ENCODE assay signal across 19 cellular contexts in the genomic region with DNA sequence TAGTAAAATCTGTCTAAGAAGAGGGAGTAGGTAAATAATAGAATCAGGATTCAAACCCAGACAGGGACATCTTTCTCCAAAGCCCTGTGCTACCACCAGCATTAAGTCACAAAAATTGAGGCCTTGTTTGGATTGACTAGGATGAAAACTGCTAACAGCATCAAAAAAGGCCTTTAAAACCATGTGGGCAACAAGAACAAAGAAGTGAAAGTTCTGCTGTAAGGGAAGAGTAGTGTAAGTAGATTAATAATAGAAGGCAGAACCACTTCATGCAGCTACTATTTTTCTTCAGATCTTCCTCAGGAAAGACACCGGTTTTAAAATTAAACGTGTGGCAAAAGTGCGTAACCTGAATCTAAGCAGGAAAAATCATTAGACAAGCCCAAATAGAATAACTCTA. TPM values are rescaled to one million over a fixed set of nuclear protein-coding genes. Genes with fewer than 3 reads are reported as not detected.
"Had no signal": no experiment of that assay in that cellular context is flagged by ENCODE, and none has a peak within 500 bp of the region (broad histone marks: within the 10 kb centered on the region; RNA-seq: fewer than 3 reads in every experiment).

No MANE protein-coding gene starts in this region.

- H3K27me3 ChIP-seq: colonic mucosa, gastroesophageal sphincter, hepatocyte, upper lobe of right lung had no signal

- H2AFZ ChIP-seq: hepatocyte had no signal

- H3K4me3 Mint-ChIP-seq: activated B cell treated with CpG ODN at 0.5 μM for 24 hours; activated CD4-positive, alpha-beta T cell treated with anti-CD3 and anti-CD28 coated beads, Interleukin-2, amount 10 ng/mL, durations not matched to agents 7 days and 5 days; naive thymus-derived CD4-positive, alpha-beta T cell; T-helper 17 cell had no signal

- H3K4me3 ChIP-seq: colonic mucosa, gastroesophageal sphincter, hepatocyte, lung, skin epidermis, upper lobe of right lung had no signal

- H3K27ac ChIP-seq: colonic mucosa, epithelial cell of prostate, gastroesophageal sphincter, hepatocyte, neutrophil, skin epidermis, upper lobe of right lung had no signal

- H3K4me2 ChIP-seq: hepatocyte had no signal

- H3K4me1 Mint-ChIP-seq: activated CD4-positive, alpha-beta T cell treated with anti-CD3 and anti-CD28 coated beads, Interleukin-2, amount 10 ng/mL, durations not matched to agents 7 days and 5 days; T-helper 17 cell had no signal

- H3K27ac Mint-ChIP-seq: activated B cell treated with CpG ODN at 0.5 μM for 24 hours; activated CD4-positive, alpha-beta T cell treated with anti-CD3 and anti-CD28 coated beads, Interleukin-2, amount 10 ng/mL, durations not matched to agents 7 days and 5 days; naive thymus-derived CD4-positive, alpha-beta T cell; T-helper 17 cell had no signal

- H3K9me3 ChIP-seq: colonic mucosa, gastroesophageal sphincter, neutrophil, upper lobe of right lung had no signal

- H3K4me1 ChIP-seq: colonic mucosa, gastroesophageal sphincter, upper lobe of right lung had no signal

- H3K79me2 ChIP-seq: hepatocyte had no signal

- DNase-seq: activated B cell treated with CpG ODN at 0.5 μM for 24 hours; activated CD4-positive, alpha-beta T cell treated with anti-CD3 and anti-CD28 coated beads, Interleukin-2, amount 10 ng/mL, durations not matched to agents 7 days and 5 days; activated CD8-positive, alpha-beta memory T cell treated with anti-CD3 and anti-CD28 coated beads for 24 hours; activated naive CD4-positive, alpha-beta T cell treated with Interleukin-2 at 50 U/mL for 16 hours; caudate nucleus; colonic mucosa; effector CD8-positive, alpha-beta T cell; naive thymus-derived CD4-positive, alpha-beta T cell; posterior cingulate gyrus; stimulated activated naive CD4-positive, alpha-beta T cell treated with Interleukin-2 at 50 U/mL for 16 hours; T-helper 17 cell; upper lobe of right lung had no signal

- H3K36me3 ChIP-seq: colonic mucosa, gastroesophageal sphincter, neutrophil, upper lobe of right lung had no signal

RNA-seq across cellular contexts. Expression of a gene that starts 15.3 kb away (rescaled TPM):
- total RNA-seq: activated CD4-positive, alpha-beta T cell treated with anti-CD3 and anti-CD28 coated beads, Interleukin-2, amount 10 ng/mL, durations not matched to agents 7 days and 5 days; mononuclear cell; naive thymus-derived CD4-positive, alpha-beta T cell had no signal
- polyA plus RNA-seq: hepatocyte; naive thymus-derived CD4-positive, alpha-beta T cell had no signal
